28 cellular contexts compared by ENCODE assay signal in genomic region chr11:34595391-34595790, GRCh38. TPM values are rescaled to one million over a fixed set of nuclear protein-coding genes. Genes with fewer than 3 reads are reported as not detected.
"Had no signal": no experiment of that assay in that cellular context is flagged by ENCODE, and none has a peak within 500 bp of the region (broad histone marks: within the 10 kb centered on the region; RNA-seq: fewer than 3 reads in every experiment).

No MANE protein-coding gene starts in this region.

- H3K27me3 ChIP-seq: ascending aorta, body of pancreas, SJCRH30 had no signal

- H3K4me3 ChIP-seq: ascending aorta, body of pancreas, SJCRH30 had no signal

- ATAC-seq: activated CD8-positive, alpha-beta memory T cell treated with anti-CD3 and anti-CD28 coated beads, Interleukin-2, amount 10 ng/mL, durations not matched to agents 7 days and 5 days; body of pancreas; Panc1 had no signal

- DNase-seq: activated B cell treated with CpG ODN at 0.5 μM for 24 hours; activated CD4-positive, alpha-beta T cell treated with anti-CD3 and anti-CD28 coated beads for 1 hour; activated CD4-positive, alpha-beta T cell treated with anti-CD3 and anti-CD28 coated beads, Interleukin-2, amount 10 ng/mL, durations not matched to agents 24 days and 14 days; activated CD4-positive, alpha-beta T cell treated with anti-CD3 and anti-CD28 coated beads, Interleukin-2, amount 50 U/mL, for 48 hours; activated CD8-positive, alpha-beta memory T cell treated with anti-CD3 and anti-CD28 coated beads, Interleukin-2, amount 10 ng/mL, durations not matched to agents 7 days and 5 days; activated effector memory CD4-positive, alpha-beta T cell treated with Interleukin-2 at 50 U/mL for 16 hours; activated naive CD4-positive, alpha-beta T cell; activated T-cell treated with anti-CD3 and anti-CD28 coated beads, Interleukin-2, amount 50 U/mL, for 24 hours; Karpas-422; NCI-H1105 treated with DMSO at 0.1 percent for 48 hours; NCI-H146; NCI-H187 treated with DMSO at 0.1 percent for 48 hours; NCI-H2107; NCI-H2171 treated with DMSO at 0.1 percent for 48 hours; NCI-H226; NCI-H69; NK-92 treated with Interleukin-12 subunit alpha and Interleukin-12 subunit beta, amount 100 ng/mL, for 24 hours; OCI-M1; Right ventricle myocardium superior; RPMI8226; SJCRH30; SK-N-SH; T-helper 1 cell had no signal

- H3K36me3 ChIP-seq: ascending aorta, SJCRH30 had no signal

- H3K4me2 ChIP-seq: SK-N-SH had no signal

- H3K4me1 ChIP-seq: ascending aorta had no signal

- H3K9me3 ChIP-seq: ascending aorta, body of pancreas, SJCRH30 had no signal

- H3K9ac ChIP-seq: SK-N-SH had no signal

- H3K27ac ChIP-seq: ascending aorta, body of pancreas, SJCRH30 had no signal

RNA-seq across cellular contexts. Expression of gene EHF, which starts 25.5 kb away (rescaled TPM):
- total RNA-seq: activated CD4-positive, alpha-beta T cell treated with anti-CD3 and anti-CD28 coated beads, Interleukin-2, amount 10 ng/mL, durations not matched to agents 24 days and 14 days; activated T-helper 1 cell treated with anti-CD3 and anti-CD28 coated beads, Interleukin-12 subunit alpha, Interleukin-12 subunit beta, Interleukin-2, Interleukin-4 antibody, amounts not matched to agents 30 ng/mL and 10 ng/mL and 1 ng/mL, durations not matched to agents 14 hours and 24 hours and 36 hours; ascending aorta; SJCRH30; T-helper 2 cell treated with Interferon-gamma antibody and Interleukin-4, amounts not matched to agents 100 ng/mL and 5 ng/mL, for 36 hours had no signal
- polyA plus RNA-seq: SK-N-SH had no signal
